18 cellular contexts compared by ENCODE assay signal in genomic region chr3:10426346-10427233, GRCh38.
"Had no signal": no experiment of that assay in that cellular context is flagged by ENCODE, and none has a peak within 500 bp of the region (broad histone marks: within the 10 kb centered on the region; RNA-seq: fewer than 3 reads in every experiment).

No MANE protein-coding gene starts in this region.

- H3K9me3 ChIP-seq: body of pancreas, esophagus squamous epithelium, transverse colon had no signal

- H3K4me3 Mint-ChIP-seq: activated B cell treated with CpG ODN at 0.5 μM for 24 hours; activated CD4-positive, alpha-beta T cell treated with anti-CD3 and anti-CD28 coated beads, Interleukin-2, amount 10 ng/mL, durations not matched to agents 24 days and 14 days; activated naive CD8-positive, alpha-beta T cell treated with anti-CD3 and anti-CD28 coated beads for 36 hours; natural killer cell treated with Interleukin-12 subunit alpha and Interleukin-12 subunit beta and Interleukin-15 and Interleukin-18, amount 100 ng/mL, for 72 hours had no signal

- H3K36me3 ChIP-seq: esophagus squamous epithelium, transverse colon had no signal

- DNase-seq: activated B cell treated with CpG ODN at 0.5 μM for 24 hours; activated CD4-positive, alpha-beta T cell treated with anti-CD3 and anti-CD28 coated beads, Interleukin-2, amount 10 ng/mL, durations not matched to agents 24 days and 14 days; activated CD8-positive, alpha-beta memory T cell treated with anti-CD3 and anti-CD28 coated beads, Interleukin-2, amount 50 U/mL, for 48 hours; activated naive CD8-positive, alpha-beta T cell treated with anti-CD3 and anti-CD28 coated beads for 36 hours; amygdala; body of pancreas; cortex of kidney; effector CD4-positive, alpha-beta T cell; esophagus squamous epithelium; foreskin keratinocyte; kidney glomerular epithelial cell; mesenchymal stem cell; small intestine; stimulated activated CD4-positive, alpha-beta T cell treated with anti-CD3 and anti-CD28 coated beads, Interleukin-4, amount 100 ng/mL, for 4 hours; stimulated activated CD8-positive, alpha-beta memory T cell treated with anti-CD3 and anti-CD28 coated beads, Interleukin-4, amount 100 ng/mL, for 48 hours; stimulated activated naive CD8-positive, alpha-beta T cell treated with anti-CD3 and anti-CD28 coated beads, Interleukin-15, Interleukin-2, amounts not matched to agents 100 U/mL and 50 U/mL, for 24 hours; transverse colon had no signal

- H3K4me3 ChIP-seq: body of pancreas, esophagus squamous epithelium, transverse colon had no signal

- H3K36me3 Mint-ChIP-seq: activated naive CD8-positive, alpha-beta T cell treated with anti-CD3 and anti-CD28 coated beads for 36 hours; natural killer cell treated with Interleukin-12 subunit alpha and Interleukin-12 subunit beta and Interleukin-15 and Interleukin-18, amount 100 ng/mL, for 72 hours had no signal

- H3K9me3 Mint-ChIP-seq: activated B cell treated with CpG ODN at 0.5 μM for 24 hours; activated CD4-positive, alpha-beta T cell treated with anti-CD3 and anti-CD28 coated beads, Interleukin-2, amount 10 ng/mL, durations not matched to agents 24 days and 14 days; activated naive CD8-positive, alpha-beta T cell treated with anti-CD3 and anti-CD28 coated beads for 36 hours; natural killer cell treated with Interleukin-12 subunit alpha and Interleukin-12 subunit beta and Interleukin-15 and Interleukin-18, amount 100 ng/mL, for 72 hours had no signal

- ATAC-seq: body of pancreas; foreskin keratinocyte; natural killer cell treated with Interleukin-12 subunit alpha and Interleukin-12 subunit beta and Interleukin-15 and Interleukin-18, amount 100 ng/mL, for 72 hours; stimulated activated naive CD8-positive, alpha-beta T cell treated with anti-CD3 and anti-CD28 coated beads, Interleukin-15, Interleukin-2, amounts not matched to agents 100 U/mL and 50 U/mL, for 24 hours had no signal

- H3K4me1 Mint-ChIP-seq: activated CD4-positive, alpha-beta T cell treated with anti-CD3 and anti-CD28 coated beads, Interleukin-2, amount 10 ng/mL, durations not matched to agents 24 days and 14 days; activated naive CD8-positive, alpha-beta T cell treated with anti-CD3 and anti-CD28 coated beads for 36 hours had no signal

- H3K27ac Mint-ChIP-seq: activated B cell treated with CpG ODN at 0.5 μM for 24 hours; activated CD4-positive, alpha-beta T cell treated with anti-CD3 and anti-CD28 coated beads, Interleukin-2, amount 10 ng/mL, durations not matched to agents 24 days and 14 days; activated naive CD8-positive, alpha-beta T cell treated with anti-CD3 and anti-CD28 coated beads for 36 hours; natural killer cell treated with Interleukin-12 subunit alpha and Interleukin-12 subunit beta and Interleukin-15 and Interleukin-18, amount 100 ng/mL, for 72 hours had no signal

- H3K27me3 Mint-ChIP-seq: activated B cell treated with CpG ODN at 0.5 μM for 24 hours; activated naive CD8-positive, alpha-beta T cell treated with anti-CD3 and anti-CD28 coated beads for 36 hours had no signal

- H3K27me3 ChIP-seq: body of pancreas, transverse colon had no signal

- H3K27ac ChIP-seq: body of pancreas, esophagus squamous epithelium, foreskin keratinocyte, transverse colon had no signal

- H3K4me1 ChIP-seq: body of pancreas, esophagus squamous epithelium, foreskin keratinocyte, transverse colon had no signal
